ENCODE assay signal across 8 cellular contexts in the genomic region with DNA sequence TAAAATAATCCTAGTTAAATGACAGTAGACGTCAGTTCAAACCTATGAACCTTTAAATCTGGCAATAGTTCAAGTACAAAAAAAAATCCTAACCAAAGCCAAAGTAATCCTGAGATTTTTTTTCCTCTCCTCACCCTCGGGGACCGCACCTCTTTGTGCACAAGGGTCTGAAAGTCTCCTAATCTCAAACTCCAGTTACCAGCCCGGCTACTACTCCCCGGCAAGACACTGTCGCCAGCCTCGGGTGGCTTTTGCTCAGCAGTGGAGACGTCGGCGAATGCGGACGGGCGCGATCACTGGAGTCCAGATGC. TPM values are rescaled to one million over a fixed set of nuclear protein-coding genes. Genes with fewer than 3 reads are reported as not detected.
DNase-seq lines count a peak whose midpoint lies in the region; ATAC-seq and TF ChIP-seq lines count a peak whose summit lies in the region.

No MANE protein-coding gene starts in this region.

- H3K4me1 Mint-ChIP-seq in naive B cell, result peaks cover 14 to 41% (median 21%) of the 10 kb centered on the region in 3 donors

- no peak for TF ChIP-seq CTCF in Loucy (conservative IDR thresholded peaks at IDR 0.05; ENCODE audit: low read length)
- TF ChIP-seq CTCF in choroid plexus epithelial cell (conservative IDR thresholded peaks at IDR 0.05; ENCODE audit: low read depth, low read length), result no peak

- H3K9me3 Mint-ChIP-seq in naive B cell, result no peaks in the 10 kb centered on the region

- H3K4me3 ChIP-seq in Loucy (ENCODE audit: low read length, poor library complexity, severe bottlenecking) (peak overlapping the region; percentile 92), choroid plexus epithelial cell (ENCODE audit: low read depth, low read length) (peak overlapping the region; percentile 94)

- H4K20me1 ChIP-seq in Loucy (ENCODE audit: insufficient read depth, low read length, poor library complexity, severe bottlenecking), result peaks cover 40% of the 10 kb centered on the region

- ATAC-seq in GM19035 (IDR thresholded peaks at IDR 0.05; ENCODE audit: unreplicated experiment) (peak; percentile 5), naive B cell (ENCODE audit: low read depth in 2 of 2) (no peak)

- H3K9me3 ChIP-seq in Loucy (ENCODE audit: insufficient read depth, low read depth, low read length), result no peaks in the 10 kb centered on the region

- peak overlapping the region; percentile 93 for H2AFZ ChIP-seq in Loucy (ENCODE audit: low read length)

- H3K36me3 ChIP-seq in Loucy (ENCODE audit: insufficient read depth, low read length), result peaks cover 23% of the 10 kb centered on the region; the same call in 1 of the 2 replicates

- H3K4me1 ChIP-seq in Loucy (ENCODE audit: insufficient read depth, low read length, poor library complexity, severe bottlenecking), result peaks cover 60% of the 10 kb centered on the region

- peak overlapping the region; percentile 93 for H3K4me2 ChIP-seq in Loucy (ENCODE audit: low read depth, low read length, poor library complexity, severe bottlenecking)

- peak overlapping the region; percentile 89 to 97 (median 94) for H3K4me3 Mint-ChIP-seq in naive B cell

- H3K27me3 ChIP-seq in Loucy (ENCODE audit: insufficient read depth, low read length, poor library complexity, severe bottlenecking), result no peaks in the 10 kb centered on the region

- peaks cover 0 to 8% of the 10 kb centered on the region in 2 donors for H3K36me3 Mint-ChIP-seq in naive B cell

- H3K9ac ChIP-seq in Loucy (ENCODE audit: low read depth, low read length, poor library complexity, severe bottlenecking), result peak overlapping the region; percentile 90

- DNase-seq in choroid plexus epithelial cell (ENCODE audit: low read depth), result peak; percentile 24
- no peak for DNase-seq in naive B cell
- no peak for DNase-seq in stimulated activated naive CD4-positive, alpha-beta T cell (lab: John Stamatoyannopoulos, UW)
- DNase-seq in epidermal melanocyte (ENCODE audit: insufficient read length, low spot score), result no peak
- DNase-seq in NCI-H1105 (lab: John Stamatoyannopoulos, UW), result no peak
- no peak for DNase-seq in germinal center (ENCODE audit: low spot score)

- peak overlapping the region; percentile 93 to 98 (median 97) for H3K27ac Mint-ChIP-seq in naive B cell

- peaks cover 92% of the 10 kb centered on the region for H3K79me2 ChIP-seq in Loucy (ENCODE audit: insufficient read depth, low read length)

- no peaks in the 10 kb centered on the region for H3K27me3 Mint-ChIP-seq in naive B cell

- H3K9me2 ChIP-seq in Loucy (replicated peaks; ENCODE audit: low read depth, low read length), result no peaks in the 10 kb centered on the region

- H3F3A ChIP-seq in Loucy (ENCODE audit: low read depth), result peaks cover 17% of the 10 kb centered on the region; the same call in 1 of the 2 replicates

RNA-seq across cellular contexts. Expression of a gene that starts 0.4 kb away (rescaled TPM):
- 100 to 1,000 TPM; 131 to 183 (median 139) TPM for polyA plus RNA-seq in naive B cell (ENCODE audit: low read depth in 6 of 6)

RNA-seq across cellular contexts. Expression of a gene that starts 10.0 kb away (rescaled TPM):
- 1 to 10 TPM in 5 of 6 donors, under 1 TPM in 1; 0.52 to 6.3 (median 3.1) TPM for polyA plus RNA-seq in naive B cell (ENCODE audit: low read depth in 6 of 6)
